1 cellular context compared by ENCODE assay signal in genomic region chrX:150982786-150983525, GRCh38.
TF ChIP-seq lines count a peak whose summit lies in the region.

TSS of gene HMGB3 (plus strand) at chrX:150983335. CDS start at chrX:150985600, 2,265 bp downstream.

TF ChIP-seq in GM12878, 131 proteins besides CTCF, POLR2A, EP300 and RAD21 (continued from another document and continues in another):
- TF ChIP-seq ZBTB40 (IDR thresholded peaks at IDR 0.05; ENCODE audit: borderline replicate concordance) (no peak), SRF (IDR thresholded peaks at IDR 0.05; ENCODE audit: low read depth in 2 of 2, low read length in 2 of 2) (no peak), CEBPZ (IDR thresholded peaks at IDR 0.05; ENCODE audit: low read depth, low read length) (no peak), HDGF (IDR thresholded peaks at IDR 0.05) (no peak), PAX8 (IDR thresholded peaks at IDR 0.05) (no peak), CHD1 (IDR thresholded peaks at IDR 0.05; ENCODE audit: low read depth, low read length) (no peak), DPF2 (IDR thresholded peaks at IDR 0.05) (no peak), NKRF (conservative IDR thresholded peaks at IDR 0.05) (peak; percentile 52; the same call in 1 of the 2 replicates), JUNB (IDR thresholded peaks at IDR 0.05) (no peak), CUX1 (IDR thresholded peaks at IDR 0.05; ENCODE audit: insufficient replicate concordance, low read depth, low read length) (no peak), TCF3 (IDR thresholded peaks at IDR 0.05; ENCODE audit: borderline replicate concordance, insufficient read depth, low read depth, low read length) (no peak), BCLAF1 (IDR thresholded peaks at IDR 0.05) (no peak), E2F4 (IDR thresholded peaks at IDR 0.05; ENCODE audit: low read depth, low read length) (peak; percentile 90), RBBP5 (conservative IDR thresholded peaks at IDR 0.05) (no peak), NBN (IDR thresholded peaks at IDR 0.05) (no peak), POLR2AphosphoS5 (IDR thresholded peaks at IDR 0.05; ENCODE audit: low read length) (no peak; the same call in 1 of the 2 replicates), NFXL1 (IDR thresholded peaks at IDR 0.05; ENCODE audit: borderline replicate concordance) (no peak), BCL11A (IDR thresholded peaks at IDR 0.05; ENCODE audit: low read depth, low read length) (no peak), SUZ12 (IDR thresholded peaks at IDR 0.05; ENCODE audit: unreplicated experiment) (no peak), PML (IDR thresholded peaks at IDR 0.05; ENCODE audit: low read length) (no peak), ASH2L (IDR thresholded peaks at IDR 0.05; ENCODE audit: borderline replicate concordance, low read depth) (no peak), NFIC (IDR thresholded peaks at IDR 0.05; ENCODE audit: low read depth, low read length) (no peak), ZNF207 (IDR thresholded peaks at IDR 0.05; ENCODE audit: borderline replicate concordance) (no peak), NRF1 (conservative IDR thresholded peaks at IDR 0.05; ENCODE audit: low read depth, low read length) (no peak), EED (IDR thresholded peaks at IDR 0.05; ENCODE audit: low read depth) (no peak), NR2F1 (conservative IDR thresholded peaks at IDR 0.05) (no peak), USF1 (IDR thresholded peaks at IDR 0.05; ENCODE audit: borderline replicate concordance, extremely low read length, insufficient read depth, low read depth, low read length) (no peak), CREM (IDR thresholded peaks at IDR 0.05; ENCODE audit: low read depth) (no peak), PAX5 (IDR thresholded peaks at IDR 0.05; ENCODE audit: borderline replicate concordance, low read depth, low read length) (no peak), SIX5 (IDR thresholded peaks at IDR 0.05; ENCODE audit: low read depth, low read length, severe bottlenecking) (no peak), IRF4 (IDR thresholded peaks at IDR 0.05; ENCODE audit: low read depth, low read length) (no peak), CEBPB (IDR thresholded peaks at IDR 0.05; ENCODE audit: borderline replicate concordance in 1 of 2, low read depth in 2 of 2, low read length in 2 of 2) (no peak), CHD2 (IDR thresholded peaks at IDR 0.05; ENCODE audit: borderline replicate concordance, low read depth, low read length) (peak; percentile 92), FOXM1 (IDR thresholded peaks at IDR 0.05; ENCODE audit: low read depth, low read length) (no peak), ZBTB11 (CRISPR knock-in tag; IDR thresholded peaks at IDR 0.05) (no peak), BRCA1 (IDR thresholded peaks at IDR 0.05; ENCODE audit: low read depth, low read length) (peak; percentile 50; the same call in 1 of the 2 replicates), RFX5 (IDR thresholded peaks at IDR 0.05; ENCODE audit: low read depth, low read length) (no peak)
